Comparison of ENCODE assay signal across 32 cellular contexts in genomic region chr4:28209371-28209924, GRCh38.
"Had no signal": no experiment of that assay in that cellular context is flagged by ENCODE, and none has a peak within 500 bp of the region (broad histone marks: within the 10 kb centered on the region; RNA-seq: fewer than 3 reads in every experiment).

No MANE protein-coding gene starts in this region.

- DNase-seq: activated CD4-positive, alpha-beta memory T cell treated with anti-CD3 and anti-CD28 coated beads for 36 hours; activated CD4-positive, alpha-beta T cell treated with anti-CD3 and anti-CD28 coated beads for 36 hours; activated CD4-positive, alpha-beta T cell treated with anti-CD3 and anti-CD28 coated beads, Interleukin-2, amount 10 ng/mL, durations not matched to agents 24 days and 14 days; activated CD4-positive, CD25-positive, alpha-beta regulatory T cell; activated CD4-positive, CD25-positive, alpha-beta regulatory T cell treated with anti-CD3 and anti-CD28 coated beads, Interleukin-2, amount 50 U/mL, for 72 hours; activated CD8-positive, alpha-beta memory T cell treated with anti-CD3 and anti-CD28 coated beads, Interleukin-2, amount 50 U/mL, for 48 hours; activated effector memory CD4-positive, alpha-beta T cell treated with Interleukin-2 at 50 U/mL for 16 hours; activated gamma-delta T cell treated with Interleukin-2 at 50 U/mL for 16 hours; activated naive CD4-positive, alpha-beta T cell treated with anti-CD3 and anti-CD28 coated beads for 36 hours; activated naive CD8-positive, alpha-beta T cell treated with anti-CD3 and anti-CD28 coated beads for 36 hours; activated naive CD8-positive, alpha-beta T cell treated with anti-CD3 and anti-CD28 coated beads, Interleukin-2, amount 50 U/mL, for 24 hours; activated T-cell treated with anti-CD3 and anti-CD28 coated beads for 4 hours; activated T-cell treated with anti-CD3 and anti-CD28 coated beads, Interleukin-2, amount 50 U/mL, for 24 hours; adrenal gland; central memory CD4-positive, alpha-beta T cell; cerebellar nuclear complex; colonic mucosa; effector CD8-positive, alpha-beta T cell; esophagus squamous epithelium; foreskin melanocyte; heart right ventricle; T-helper 2 cell had no signal

- H3K27me3 ChIP-seq: adrenal gland, ascending aorta, breast epithelium, cardiac muscle cell, colonic mucosa, esophagus squamous epithelium, gastroesophageal sphincter, heart right ventricle had no signal

- H3K36me3 Mint-ChIP-seq: activated CD4-positive, alpha-beta memory T cell treated with anti-CD3 and anti-CD28 coated beads for 36 hours; activated naive CD4-positive, alpha-beta T cell treated with anti-CD3 and anti-CD28 coated beads, Interleukin-2, amount 50 U/mL, for 24 hours; activated naive CD8-positive, alpha-beta T cell treated with anti-CD3 and anti-CD28 coated beads for 36 hours; brain had no signal

- H3K4me1 ChIP-seq: adrenal gland, ascending aorta, breast epithelium, colonic mucosa, esophagus squamous epithelium, gastroesophageal sphincter, heart right ventricle had no signal

- H3K4me3 ChIP-seq: adrenal gland, ascending aorta, breast epithelium, cardiac muscle cell, colonic mucosa, esophagus squamous epithelium, gastroesophageal sphincter, heart right ventricle had no signal

- H3K27me3 Mint-ChIP-seq: activated CD4-positive, alpha-beta memory T cell treated with anti-CD3 and anti-CD28 coated beads for 36 hours; activated CD4-positive, alpha-beta T cell treated with anti-CD3 and anti-CD28 coated beads for 36 hours; activated CD4-positive, alpha-beta T cell treated with anti-CD3 and anti-CD28 coated beads, Interleukin-2, amount 10 ng/mL, durations not matched to agents 24 days and 14 days; activated naive CD4-positive, alpha-beta T cell treated with anti-CD3 and anti-CD28 coated beads, Interleukin-2, amount 50 U/mL, for 24 hours; activated naive CD8-positive, alpha-beta T cell treated with anti-CD3 and anti-CD28 coated beads for 36 hours; activated naive CD8-positive, alpha-beta T cell treated with anti-CD3 and anti-CD28 coated beads, Interleukin-2, amount 50 U/mL, for 24 hours; activated T-cell treated with anti-CD3 and anti-CD28 coated beads, Interleukin-2, amount 50 U/mL, for 24 hours; activated T-helper 17 cell treated with anti-CD3 and anti-CD28 coated beads, Interleukin-2, amount 50 U/mL, for 72 hours; brain had no signal

- FAIRE-seq: endometrium, endothelial cell of umbilical vein had no signal

- H3K27ac ChIP-seq: adrenal gland, ascending aorta, breast epithelium, cardiac muscle cell, colonic mucosa, epithelial cell of prostate, esophagus squamous epithelium, gastroesophageal sphincter, heart right ventricle had no signal

- ATAC-seq: activated CD4-positive, alpha-beta T cell treated with anti-CD3 and anti-CD28 coated beads for 36 hours; activated naive CD8-positive, alpha-beta T cell treated with anti-CD3 and anti-CD28 coated beads, Interleukin-2, amount 50 U/mL, for 24 hours; activated T-helper 17 cell treated with anti-CD3 and anti-CD28 coated beads, Interleukin-2, amount 50 U/mL, for 72 hours; gastroesophageal sphincter; heart right ventricle had no signal

- H3K36me3 ChIP-seq: adrenal gland, ascending aorta, breast epithelium, cardiac muscle cell, colonic mucosa, esophagus squamous epithelium, gastroesophageal sphincter, heart right ventricle had no signal

- H3K4me1 Mint-ChIP-seq: activated CD4-positive, alpha-beta T cell treated with anti-CD3 and anti-CD28 coated beads for 36 hours; activated CD4-positive, alpha-beta T cell treated with anti-CD3 and anti-CD28 coated beads, Interleukin-2, amount 10 ng/mL, durations not matched to agents 24 days and 14 days; activated naive CD4-positive, alpha-beta T cell treated with anti-CD3 and anti-CD28 coated beads, Interleukin-2, amount 50 U/mL, for 24 hours; activated naive CD8-positive, alpha-beta T cell treated with anti-CD3 and anti-CD28 coated beads for 36 hours; activated naive CD8-positive, alpha-beta T cell treated with anti-CD3 and anti-CD28 coated beads, Interleukin-2, amount 50 U/mL, for 24 hours; activated T-helper 17 cell treated with anti-CD3 and anti-CD28 coated beads, Interleukin-2, amount 50 U/mL, for 72 hours; brain had no signal

- H3K9me3 ChIP-seq: adrenal gland, ascending aorta, colonic mucosa, esophagus squamous epithelium had no signal

- H3K27ac Mint-ChIP-seq: activated CD4-positive, alpha-beta memory T cell treated with anti-CD3 and anti-CD28 coated beads for 36 hours; activated CD4-positive, alpha-beta T cell treated with anti-CD3 and anti-CD28 coated beads for 36 hours; activated CD4-positive, alpha-beta T cell treated with anti-CD3 and anti-CD28 coated beads, Interleukin-2, amount 10 ng/mL, durations not matched to agents 24 days and 14 days; activated naive CD4-positive, alpha-beta T cell treated with anti-CD3 and anti-CD28 coated beads for 36 hours; activated naive CD4-positive, alpha-beta T cell treated with anti-CD3 and anti-CD28 coated beads, Interleukin-2, amount 50 U/mL, for 24 hours; activated naive CD8-positive, alpha-beta T cell treated with anti-CD3 and anti-CD28 coated beads for 36 hours; activated naive CD8-positive, alpha-beta T cell treated with anti-CD3 and anti-CD28 coated beads, Interleukin-2, amount 50 U/mL, for 24 hours; activated T-cell treated with anti-CD3 and anti-CD28 coated beads, Interleukin-2, amount 50 U/mL, for 24 hours; activated T-helper 17 cell treated with anti-CD3 and anti-CD28 coated beads, Interleukin-2, amount 50 U/mL, for 72 hours; brain had no signal

- H3K4me3 Mint-ChIP-seq: activated CD4-positive, alpha-beta memory T cell treated with anti-CD3 and anti-CD28 coated beads for 36 hours; activated CD4-positive, alpha-beta T cell treated with anti-CD3 and anti-CD28 coated beads for 36 hours; activated CD4-positive, alpha-beta T cell treated with anti-CD3 and anti-CD28 coated beads, Interleukin-2, amount 10 ng/mL, durations not matched to agents 24 days and 14 days; activated naive CD4-positive, alpha-beta T cell treated with anti-CD3 and anti-CD28 coated beads for 36 hours; activated naive CD4-positive, alpha-beta T cell treated with anti-CD3 and anti-CD28 coated beads, Interleukin-2, amount 50 U/mL, for 24 hours; activated naive CD8-positive, alpha-beta T cell treated with anti-CD3 and anti-CD28 coated beads for 36 hours; activated naive CD8-positive, alpha-beta T cell treated with anti-CD3 and anti-CD28 coated beads, Interleukin-2, amount 50 U/mL, for 24 hours; activated T-cell treated with anti-CD3 and anti-CD28 coated beads, Interleukin-2, amount 50 U/mL, for 24 hours; activated T-helper 17 cell treated with anti-CD3 and anti-CD28 coated beads, Interleukin-2, amount 50 U/mL, for 72 hours; brain had no signal
